Comparison of ENCODE assay signal across 24 cellular contexts in genomic region chr3:9278085-9278484, GRCh38.
"Had no signal": no experiment of that assay in that cellular context is flagged by ENCODE, and none has a peak within 500 bp of the region (broad histone marks: within the 10 kb centered on the region; RNA-seq: fewer than 3 reads in every experiment).

No MANE protein-coding gene starts in this region.

- ATAC-seq: activated CD8-positive, alpha-beta memory T cell treated with anti-CD3 and anti-CD28 coated beads, Interleukin-2, amount 10 ng/mL, durations not matched to agents 7 days and 5 days; activated CD8-positive, alpha-beta T cell treated with anti-CD3 and anti-CD28 coated beads, Interleukin-2, amount 10 ng/mL, durations not matched to agents 7 days and 5 days; esophagus mucosa; T-helper 17 cell had no signal

- H3K27me3 ChIP-seq: ascending aorta, brain microvascular endothelial cell, dorsolateral prefrontal cortex had no signal

- H3K4me3 ChIP-seq: ascending aorta, coronary artery, dorsolateral prefrontal cortex had no signal

- H3K36me3 ChIP-seq: ascending aorta, brain microvascular endothelial cell had no signal

- H3K4me1 ChIP-seq: ascending aorta had no signal

- H3K9me3 ChIP-seq: ascending aorta had no signal

- H3K27ac ChIP-seq: ascending aorta, brain microvascular endothelial cell, coronary artery, dorsolateral prefrontal cortex had no signal

- DNase-seq: activated CD4-positive, alpha-beta memory T cell treated with anti-CD3 and anti-CD28 coated beads for 36 hours; activated CD4-positive, alpha-beta T cell treated with anti-CD3 and anti-CD28 coated beads for 36 hours; activated CD4-positive, alpha-beta T cell treated with anti-CD3 and anti-CD28 coated beads, Interleukin-2, amount 10 ng/mL, durations not matched to agents 24 days and 14 days; activated CD4-positive, CD25-positive, alpha-beta regulatory T cell; activated CD4-positive, CD25-positive, alpha-beta regulatory T cell treated with anti-CD3 and anti-CD28 coated beads, Interleukin-2, amount 50 U/mL, for 72 hours; activated CD8-positive, alpha-beta memory T cell treated with anti-CD3 and anti-CD28 coated beads, Interleukin-2, amount 10 ng/mL, durations not matched to agents 7 days and 5 days; activated CD8-positive, alpha-beta memory T cell treated with anti-CD3 and anti-CD28 coated beads, Interleukin-2, amount 50 U/mL, for 48 hours; activated CD8-positive, alpha-beta T cell treated with anti-CD3 and anti-CD28 coated beads, Interleukin-2, amount 10 ng/mL, durations not matched to agents 7 days and 5 days; activated gamma-delta T cell; activated naive CD4-positive, alpha-beta T cell; activated naive CD4-positive, alpha-beta T cell treated with anti-CD3 and anti-CD28 coated beads, Interleukin-2, amount 10 ng/mL, durations not matched to agents 7 days and 5 days; activated naive CD8-positive, alpha-beta T cell treated with anti-CD3 and anti-CD28 coated beads, Interleukin-2, amount 10 ng/mL, durations not matched to agents 7 days and 5 days; activated T-cell treated with anti-CD3 and anti-CD28 coated beads for 4 hours; activated T-cell treated with anti-CD3 and anti-CD28 coated beads, Interleukin-2, amount 50 U/mL, for 24 hours; activated T-cell treated with anti-CD3 and anti-CD28 coated beads, Interleukin-2, amount 50 U/mL, for 72 hours; brain microvascular endothelial cell; dorsolateral prefrontal cortex; effector memory CD4-positive, alpha-beta T cell; endodermal cell; foreskin fibroblast; T-helper 17 cell had no signal
